ENCODE assay signal across 9 cellular contexts in genomic region chr3:188348445-188349244, GRCh38.
A peak's percentile ranks its signal among the peaks of the same experiment; 100 is the strongest.
DNase-seq lines count a peak whose midpoint lies in the region; ATAC-seq and TF ChIP-seq lines count a peak whose summit lies in the region.
"Had no signal": no experiment of that assay in that cellular context is flagged by ENCODE, and none has a peak within 500 bp of the region (broad histone marks: within the 10 kb centered on the region; RNA-seq: fewer than 3 reads in every experiment).

No MANE protein-coding gene starts in this region.

- peak overlapping the region; percentile 41 for H3K27ac ChIP-seq in stomach smooth muscle (ENCODE audit: low read length)

- H3K27me3 Mint-ChIP-seq in HFFc6 (ENCODE audit: insufficient read depth) (no peaks in the 10 kb centered on the region), natural killer cell (ENCODE audit: low read depth in 2 of 2) (no peaks in the 10 kb centered on the region)
- no peaks in the 10 kb centered on the region for H3K27me3 Mint-ChIP-seq in activated CD4-positive, alpha-beta T cell treated with anti-CD3 and anti-CD28 coated beads for 36 hours

- peaks cover 56% of the 10 kb centered on the region for H3K4me1 ChIP-seq in stomach smooth muscle (ENCODE audit: control insufficient read depth, insufficient read depth, low read length)

- POLR2A ChIA-PET in activated CD4-positive, alpha-beta T cell treated with anti-CD3 and anti-CD28 coated beads for 36 hours (lab: Charles Lee) = no interaction called here

- H3K4me3 Mint-ChIP-seq in HFFc6 (peak overlapping the region; percentile 64), natural killer cell (no peak overlapping the region)
- no peak overlapping the region for H3K4me3 Mint-ChIP-seq in activated CD4-positive, alpha-beta T cell treated with anti-CD3 and anti-CD28 coated beads for 36 hours
- H3K4me3 Mint-ChIP-seq: T-helper 1 cell treated with Interleukin-12 subunit alpha and Interleukin-12 subunit beta and Interleukin-4 antibody, amounts not matched to agents 30 μg/mL and 1 μg/mL, for 36 hours had no signal

- no peak overlapping the region for H3K9ac ChIP-seq in stomach smooth muscle (ENCODE audit: low read length in 2 of 2)

- TF ChIP-seq CTCF in HFFc6 (IDR thresholded peaks at IDR 0.05) (no peak), natural killer cell (IDR thresholded peaks at IDR 0.05) (no peak)

- H3K27ac Mint-ChIP-seq in HFFc6 (peak overlapping the region; percentile 86), natural killer cell (no peak overlapping the region)
- H3K27ac Mint-ChIP-seq in activated CD4-positive, alpha-beta T cell treated with anti-CD3 and anti-CD28 coated beads for 36 hours = no peak overlapping the region
- H3K27ac Mint-ChIP-seq: T-helper 1 cell treated with Interleukin-12 subunit alpha and Interleukin-12 subunit beta and Interleukin-4 antibody, amounts not matched to agents 30 μg/mL and 1 μg/mL, for 36 hours had no signal

- DNase-seq in HFFc6 (peak; percentile 84), amniotic epithelial cell (ENCODE audit: low read depth) (peak; percentile 98), hepatic stellate cell (ENCODE audit: low spot score) (peak; percentile 57), natural killer cell (no peak), activated gamma-delta T cell treated with Interleukin-2 at 50 U/mL for 16 hours (no peak)
- no peak for DNase-seq in activated CD4-positive, alpha-beta T cell treated with anti-CD3 and anti-CD28 coated beads for 36 hours

- no peaks in the 10 kb centered on the region for H3K9me3 Mint-ChIP-seq in HFFc6
- no peaks in the 10 kb centered on the region for H3K9me3 Mint-ChIP-seq in natural killer cell
- H3K9me3 Mint-ChIP-seq in activated CD4-positive, alpha-beta T cell treated with anti-CD3 and anti-CD28 coated beads for 36 hours (ENCODE audit: low read depth) = no peaks in the 10 kb centered on the region
- H3K9me3 Mint-ChIP-seq: T-helper 1 cell treated with Interleukin-12 subunit alpha and Interleukin-12 subunit beta and Interleukin-4 antibody, amounts not matched to agents 30 μg/mL and 1 μg/mL, for 36 hours had no signal

- H3K4me3 ChIP-seq in stomach smooth muscle (ENCODE audit: low read length in 2 of 2) = peak overlapping the region in 1 of 2 donors; percentile 10

- CTCF ChIA-PET in activated CD4-positive, alpha-beta T cell treated with anti-CD3 and anti-CD28 coated beads for 36 hours (lab: Charles Lee) = interaction anchor here (1.2 kb wide), 1 partner anchor 519 kb away, joined by 3 read pairs; no protein-coding TSS in a partner anchor

- peaks cover 2 to 5% of the 10 kb centered on the region in 2 donors for H3K36me3 ChIP-seq in stomach smooth muscle (ENCODE audit: control insufficient read depth in 2 of 2, insufficient read depth in 2 of 2, low read length in 2 of 2)

- H3K4me1 Mint-ChIP-seq in HFFc6 (ENCODE audit: low read depth) = peaks cover 53% of the 10 kb centered on the region
- peaks cover 11 to 36% of the 10 kb centered on the region in 2 donors for H3K4me1 Mint-ChIP-seq in natural killer cell
- no peaks in the 10 kb centered on the region for H3K4me1 Mint-ChIP-seq in activated CD4-positive, alpha-beta T cell treated with anti-CD3 and anti-CD28 coated beads for 36 hours

- H3K27me3 ChIP-seq in stomach smooth muscle (ENCODE audit: control insufficient read depth in 1 of 2, insufficient read depth in 2 of 2, low read length in 2 of 2) = no peaks in the 10 kb centered on the region

- intact Hi-C loops in natural killer cell (cut with micrococcal nuclease) = no loop called here
- intact Hi-C loops in activated CD4-positive, alpha-beta T cell treated with anti-CD3 and anti-CD28 coated beads for 36 hours (cut with DNase I, micrococcal nuclease) = no loop called here

- H3K9me3 ChIP-seq in stomach smooth muscle (ENCODE audit: control insufficient read depth in 2 of 2, low read length in 2 of 2) = no peaks in the 10 kb centered on the region

- ATAC-seq in HG02973 (IDR thresholded peaks at IDR 0.05; ENCODE audit: unreplicated experiment) (no peak), natural killer cell (no peak)
- ATAC-seq in activated CD4-positive, alpha-beta T cell treated with anti-CD3 and anti-CD28 coated beads for 36 hours = no peak

- peaks cover 13% of the 10 kb centered on the region for H3K36me3 Mint-ChIP-seq in HFFc6 (ENCODE audit: low read depth)
- H3K36me3 Mint-ChIP-seq in natural killer cell = peaks cover 8% of the 10 kb centered on the region
- peaks cover 5% of the 10 kb centered on the region for H3K36me3 Mint-ChIP-seq in activated CD4-positive, alpha-beta T cell treated with anti-CD3 and anti-CD28 coated beads for 36 hours (ENCODE audit: low read depth)

Comparison
In these comparisons a context has a peak if more than half of its experiments do, and no peak if none do; other contexts are left out.
1. DNase-seq: peak in HFFc6 (single experiment), amniotic epithelial cell (single experiment) and hepatic stellate cell (single experiment); none in natural killer cell (single experiment), activated CD4-positive, alpha-beta T cell treated with anti-CD3 and anti-CD28 coated beads for 36 hours (single experiment) and activated gamma-delta T cell treated with Interleukin-2 at 50 U/mL for 16 hours (single experiment).